In genomic region chr22:19108807-19109197, GRCh38 we compare ENCODE assay signal across 14 cellular contexts. TPM values are rescaled to one million over a fixed set of nuclear protein-coding genes. Genes with fewer than 3 reads are reported as not detected.
DNase-seq lines count a peak whose midpoint lies in the region; ATAC-seq, FAIRE-seq and TF ChIP-seq lines count a peak whose summit lies in the region.
"Had no signal": no experiment of that assay in that cellular context is flagged by ENCODE, and none has a peak within 500 bp of the region (broad histone marks: within the 10 kb centered on the region; RNA-seq: fewer than 3 reads in every experiment).

No MANE protein-coding gene starts in this region.

- intact Hi-C loops in left lung (cut with DNase I) = no loop called here

- H3K27ac ChIP-seq in left lung (peak overlapping the region; percentile 83 to 93), upper lobe of left lung (peak overlapping the region; percentile 21 to 86 (median 66))
- H3K27ac ChIP-seq: parathyroid adenoma had no signal

- H3K27ac Mint-ChIP-seq in activated naive CD4-positive, alpha-beta T cell treated with anti-CD3 and anti-CD28 coated beads, Interleukin-2, amount 10 ng/mL, durations not matched to agents 7 days and 5 days = peak overlapping the region; percentile 97
- peak overlapping the region in 1 of 2 donors; percentile 68 for H3K27ac Mint-ChIP-seq in activated naive CD4-positive, alpha-beta T cell treated with anti-CD3 and anti-CD28 coated beads, Interleukin-2, amount 50 U/mL, for 72 hours
- H3K27ac Mint-ChIP-seq in activated naive CD8-positive, alpha-beta T cell treated with anti-CD3 and anti-CD28 coated beads for 36 hours = peak overlapping the region; percentile 83

- no peaks in the 10 kb centered on the region for H3K9me3 Mint-ChIP-seq in activated naive CD4-positive, alpha-beta T cell treated with anti-CD3 and anti-CD28 coated beads, Interleukin-2, amount 10 ng/mL, durations not matched to agents 7 days and 5 days
- H3K9me3 Mint-ChIP-seq in activated naive CD4-positive, alpha-beta T cell treated with anti-CD3 and anti-CD28 coated beads, Interleukin-2, amount 50 U/mL, for 72 hours = no peaks in the 10 kb centered on the region
- H3K9me3 Mint-ChIP-seq in activated naive CD8-positive, alpha-beta T cell treated with anti-CD3 and anti-CD28 coated beads for 36 hours = no peaks in the 10 kb centered on the region

- CTCF ChIA-PET in activated naive CD4-positive, alpha-beta T cell treated with anti-CD3 and anti-CD28 coated beads, Interleukin-2, amount 10 ng/mL, durations not matched to agents 7 days and 5 days (lab: Charles Lee) = interaction anchor here (0.6 kb wide), 1 partner anchor 221 kb away, joined by 3 read pairs; no protein-coding TSS in a partner anchor

- TF ChIP-seq POLR2A in upper lobe of left lung (IDR thresholded peaks at IDR 0.05) (no peak), GM12891 (IDR thresholded peaks at IDR 0.05; ENCODE audit: low read depth, low read length) (no peak)

- no peaks in the 10 kb centered on the region for H3K9me3 ChIP-seq in left lung
- H3K9me3 ChIP-seq in upper lobe of left lung = no peaks in the 10 kb centered on the region

- H3K4me3 Mint-ChIP-seq in activated naive CD4-positive, alpha-beta T cell treated with anti-CD3 and anti-CD28 coated beads, Interleukin-2, amount 10 ng/mL, durations not matched to agents 7 days and 5 days = no peak overlapping the region
- no peak overlapping the region for H3K4me3 Mint-ChIP-seq in activated naive CD8-positive, alpha-beta T cell treated with anti-CD3 and anti-CD28 coated beads for 36 hours

- no peak for TF ChIP-seq CTCF in left lung (IDR thresholded peaks at IDR 0.05)
- TF ChIP-seq CTCF in upper lobe of left lung (IDR thresholded peaks at IDR 0.05) = no peak

- no peak for TF ChIP-seq EP300 in upper lobe of left lung (IDR thresholded peaks at IDR 0.05)

- WGBS in upper lobe of left lung, 2 donors = 48 to 59% methylated on average over 3 of the region's 3 CpGs

- DNase-seq in activated naive CD4-positive, alpha-beta T cell treated with anti-CD3 and anti-CD28 coated beads, Interleukin-2, amount 10 ng/mL, durations not matched to agents 7 days and 5 days = no peak
- DNase-seq in activated naive CD4-positive, alpha-beta T cell treated with anti-CD3 and anti-CD28 coated beads, Interleukin-2, amount 50 U/mL, for 72 hours (ENCODE audit: low spot score in 2 of 2) = no peak
- DNase-seq in activated naive CD8-positive, alpha-beta T cell treated with anti-CD3 and anti-CD28 coated beads for 36 hours = no peak
- no peak for DNase-seq in left lung
- no peak for DNase-seq in upper lobe of left lung
- DNase-seq in GM12891 (ENCODE audit: insufficient read length, low spot score) = no peak
- DNase-seq in NCI-H748 treated with DMSO at 0.1 percent for 48 hours (lab: John Stamatoyannopoulos, UW) = no peak
- no peak for DNase-seq in NCI-H146 (lab: John Stamatoyannopoulos, UW)
- DNase-seq: cortex of kidney, NCI-H2029 had no signal

- H3K4me3 ChIP-seq in left lung (no peak overlapping the region), upper lobe of left lung (no peak overlapping the region)

- H3K4me1 ChIP-seq in left lung = peaks cover 23 to 68% of the 10 kb centered on the region in 2 donors
- peaks cover 49 to 61% (median 57%) of the 10 kb centered on the region in 4 donors for H3K4me1 ChIP-seq in upper lobe of left lung
- H3K4me1 ChIP-seq: parathyroid adenoma had no signal

- H3K27me3 ChIP-seq in left lung = no peaks in the 10 kb centered on the region
- no peaks in the 10 kb centered on the region for H3K27me3 ChIP-seq in upper lobe of left lung

- no peaks in the 10 kb centered on the region for H3K36me3 ChIP-seq in left lung
- H3K36me3 ChIP-seq in upper lobe of left lung = no peaks in the 10 kb centered on the region

- no peak for FAIRE-seq in GM12891 (lab: Jason Lieb, UNC)
- FAIRE-seq: G401.6 had no signal

- peaks cover 17% of the 10 kb centered on the region for H3K36me3 Mint-ChIP-seq in activated naive CD4-positive, alpha-beta T cell treated with anti-CD3 and anti-CD28 coated beads, Interleukin-2, amount 10 ng/mL, durations not matched to agents 7 days and 5 days
- H3K36me3 Mint-ChIP-seq in activated naive CD4-positive, alpha-beta T cell treated with anti-CD3 and anti-CD28 coated beads, Interleukin-2, amount 50 U/mL, for 72 hours = no peaks in the 10 kb centered on the region
- H3K36me3 Mint-ChIP-seq in activated naive CD8-positive, alpha-beta T cell treated with anti-CD3 and anti-CD28 coated beads for 36 hours = peaks cover 8% of the 10 kb centered on the region

- ATAC-seq in activated naive CD4-positive, alpha-beta T cell treated with anti-CD3 and anti-CD28 coated beads, Interleukin-2, amount 50 U/mL, for 72 hours = no peak
- ATAC-seq in left lung (no peak), upper lobe of left lung (ENCODE audit: low FRiP score in 2 of 2) (no peak)

- H3K27me3 Mint-ChIP-seq in activated naive CD4-positive, alpha-beta T cell treated with anti-CD3 and anti-CD28 coated beads, Interleukin-2, amount 10 ng/mL, durations not matched to agents 7 days and 5 days = no peaks in the 10 kb centered on the region
- H3K27me3 Mint-ChIP-seq in activated naive CD8-positive, alpha-beta T cell treated with anti-CD3 and anti-CD28 coated beads for 36 hours = no peaks in the 10 kb centered on the region

- peaks cover 63% of the 10 kb centered on the region for H3K4me1 Mint-ChIP-seq in activated naive CD4-positive, alpha-beta T cell treated with anti-CD3 and anti-CD28 coated beads, Interleukin-2, amount 10 ng/mL, durations not matched to agents 7 days and 5 days
- H3K4me1 Mint-ChIP-seq in activated naive CD8-positive, alpha-beta T cell treated with anti-CD3 and anti-CD28 coated beads for 36 hours = peaks cover 61% of the 10 kb centered on the region

TF ChIP-seq in GM12891, 5 proteins besides CTCF, POLR2A, EP300 and RAD21:
- TF ChIP-seq PAX5 (IDR thresholded peaks at IDR 0.05; ENCODE audit: insufficient read depth, low read length, severe bottlenecking) (no peak), SPI1 (IDR thresholded peaks at IDR 0.05; ENCODE audit: low read depth, low read length) (no peak), TAF1 (IDR thresholded peaks at IDR 0.05; ENCODE audit: low read depth, low read length) (no peak), POU2F2 (IDR thresholded peaks at IDR 0.05; ENCODE audit: low read depth, low read length) (no peak)

RNA-seq across cellular contexts. Expression of gene DGCR2, which starts 13.4 kb away (rescaled TPM):
- 10 to 100 TPM in 1 of 2 donors, 1 to 10 TPM in 1; 9.5 to 23.6 TPM for total RNA-seq in activated naive CD4-positive, alpha-beta T cell treated with anti-CD3 and anti-CD28 coated beads, Interleukin-2, amount 50 U/mL, for 72 hours
- total RNA-seq in activated naive CD8-positive, alpha-beta T cell treated with anti-CD3 and anti-CD28 coated beads for 36 hours = 10 to 100 TPM; 20.5 to 22.2 TPM
- total RNA-seq in left lung = 10 to 100 TPM; 59.9 to 87.0 TPM
- total RNA-seq in upper lobe of left lung = 100 to 1,000 TPM in 1 of 6 donors, 10 to 100 TPM in 5; 65.9 to 101 (median 89.9) TPM
- 9.9 TPM for polyA plus RNA-seq in GM12891 (2012; ENCODE audit: low read depth, missing spikeins)

RNA-seq across cellular contexts. Expression of gene TSSK2, which starts 22.3 kb away (rescaled TPM):
- not detected for total RNA-seq in activated naive CD4-positive, alpha-beta T cell treated with anti-CD3 and anti-CD28 coated beads, Interleukin-2, amount 50 U/mL, for 72 hours
- not detected for total RNA-seq in activated naive CD8-positive, alpha-beta T cell treated with anti-CD3 and anti-CD28 coated beads for 36 hours
- not detected for total RNA-seq in left lung
- total RNA-seq in upper lobe of left lung = not detected
- polyA plus RNA-seq in GM12891 (2012; ENCODE audit: low read depth, missing spikeins) = not detected
- total RNA-seq: left lobe of liver, temporal lobe had no signal

RNA-seq across cellular contexts. Expression of gene ESS2, which starts 35.6 kb away (rescaled TPM):
- total RNA-seq in activated naive CD4-positive, alpha-beta T cell treated with anti-CD3 and anti-CD28 coated beads, Interleukin-2, amount 50 U/mL, for 72 hours = 10 to 100 TPM; 16.5 to 21.5 TPM
- 10 to 100 TPM; 16.8 to 18.0 TPM for total RNA-seq in activated naive CD8-positive, alpha-beta T cell treated with anti-CD3 and anti-CD28 coated beads for 36 hours
- total RNA-seq in left lung (10 to 100 TPM; 11.9 to 12.4 TPM), upper lobe of left lung (10 to 100 TPM; 13.7 to 21.3 (median 16.6) TPM)
- polyA plus RNA-seq in GM12891 (2012; ENCODE audit: low read depth, missing spikeins) = 10.2 TPM

RNA-seq across cellular contexts. Expression of gene GSC2, which starts 41.3 kb away (rescaled TPM):
- total RNA-seq in activated naive CD4-positive, alpha-beta T cell treated with anti-CD3 and anti-CD28 coated beads, Interleukin-2, amount 50 U/mL, for 72 hours = not detected
- total RNA-seq in activated naive CD8-positive, alpha-beta T cell treated with anti-CD3 and anti-CD28 coated beads for 36 hours = not detected
- total RNA-seq in left lung = not detected
- not detected for total RNA-seq in upper lobe of left lung
- polyA plus RNA-seq in GM12891 (2012; ENCODE audit: low read depth, missing spikeins) = not detected
- total RNA-seq: left lobe of liver had no signal
